10 cellular contexts compared by ENCODE assay signal in the genomic region with DNA sequence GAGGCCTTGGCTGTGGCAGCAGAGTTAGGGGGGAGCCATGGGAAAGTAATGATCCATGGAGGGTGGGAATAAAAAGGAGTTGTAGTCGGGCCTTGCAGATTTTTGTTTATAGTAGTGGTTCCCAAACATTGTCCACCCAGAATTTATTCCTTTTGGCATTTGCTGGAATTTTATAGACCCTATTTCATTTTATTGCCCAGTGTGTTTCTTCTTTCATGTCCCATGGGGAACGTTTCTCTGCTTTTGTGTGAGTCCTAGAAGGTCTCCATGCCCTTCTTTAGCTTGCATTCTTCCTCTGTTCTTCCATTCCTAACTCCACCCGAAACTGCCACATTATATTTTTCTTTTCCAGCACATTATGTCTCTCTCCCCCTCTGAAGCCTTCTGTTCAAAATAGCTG.
"Had no signal": no experiment of that assay in that cellular context is flagged by ENCODE, and none has a peak within 500 bp of the region (broad histone marks: within the 10 kb centered on the region; RNA-seq: fewer than 3 reads in every experiment).

No MANE protein-coding gene starts in this region.

- H3K27ac ChIP-seq: dorsolateral prefrontal cortex, right lobe of liver, spleen, suprapubic skin, upper lobe of right lung had no signal

- DNase-seq: activated naive CD4-positive, alpha-beta T cell; activated naive CD8-positive, alpha-beta T cell treated with anti-CD3 and anti-CD28 coated beads, Interleukin-2, amount 10 ng/mL, durations not matched to agents 7 days and 5 days; activated T-cell treated with anti-CD3 and anti-CD28 coated beads for 4 hours; dorsolateral prefrontal cortex; left ventricle myocardium superior; right lobe of liver; spleen; upper lobe of right lung had no signal

- H3K27me3 ChIP-seq: dorsolateral prefrontal cortex, right lobe of liver, spleen, suprapubic skin, upper lobe of right lung had no signal

- H3K4me3 ChIP-seq: dorsolateral prefrontal cortex, right lobe of liver, spleen, suprapubic skin, upper lobe of right lung had no signal

- ATAC-seq: activated CD4-positive, CD25-positive, alpha-beta regulatory T cell treated with anti-CD3 and anti-CD28 coated beads, Interleukin-2, amount 50 U/mL, for 24 hours; left ventricle myocardium superior; upper lobe of right lung had no signal

- H3K4me1 ChIP-seq: right lobe of liver, spleen, upper lobe of right lung had no signal

- H3K9me3 ChIP-seq: right lobe of liver, spleen, suprapubic skin, upper lobe of right lung had no signal

- H3K36me3 ChIP-seq: right lobe of liver, spleen, suprapubic skin, upper lobe of right lung had no signal
